Comparison of ENCODE assay signal across 8 cellular contexts in the genomic region with DNA sequence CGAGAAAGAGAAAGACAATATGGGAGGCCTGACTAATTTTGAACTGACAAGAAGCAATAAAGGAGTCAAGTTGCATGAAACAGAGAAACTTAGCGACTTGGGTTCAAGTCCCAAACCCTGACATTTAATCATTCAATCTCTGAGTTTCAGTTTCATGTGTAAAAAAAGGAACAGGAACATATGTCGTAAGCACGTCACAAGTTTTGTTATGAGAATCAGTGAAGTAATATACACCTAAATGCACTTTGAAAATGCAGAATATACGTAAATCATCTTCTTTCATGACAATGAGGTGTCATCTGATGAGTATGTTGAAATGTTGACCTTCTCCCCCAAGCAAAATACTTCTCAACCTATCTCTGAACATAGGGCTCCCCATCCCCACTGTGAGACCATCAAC. TPM values are rescaled to one million over a fixed set of nuclear protein-coding genes. Genes with fewer than 3 reads are reported as not detected.
DNase-seq lines count a peak whose midpoint lies in the region; ATAC-seq, FAIRE-seq and TF ChIP-seq lines count a peak whose summit lies in the region.

No MANE protein-coding gene starts in this region.

- H3K27me3 Mint-ChIP-seq in activated T-cell treated with anti-CD3 and anti-CD28 coated beads, Interleukin-2, amount 50 U/mL, for 72 hours (ENCODE audit: low read depth), result no peaks in the 10 kb centered on the region

- peaks cover 9 to 20% of the 10 kb centered on the region in 2 donors for H3K36me3 Mint-ChIP-seq in activated T-cell treated with anti-CD3 and anti-CD28 coated beads, Interleukin-2, amount 50 U/mL, for 72 hours (ENCODE audit: insufficient read depth in 2 of 2)

- peaks cover 14% of the 10 kb centered on the region; the same call in 1 of the 2 replicates for H3K79me2 ChIP-seq in KMS-11 (ENCODE audit: insufficient read depth, low read depth)

- H2AFZ ChIP-seq in KMS-11 (ENCODE audit: low read depth), result no peak overlapping the region

- peak overlapping the region; percentile 97 for H3K27ac Mint-ChIP-seq in activated T-cell treated with anti-CD3 and anti-CD28 coated beads, Interleukin-2, amount 50 U/mL, for 72 hours

- H3K4me2 ChIP-seq in KMS-11, result peak overlapping the region; percentile 66

- H3K4me3 Mint-ChIP-seq in activated T-cell treated with anti-CD3 and anti-CD28 coated beads, Interleukin-2, amount 50 U/mL, for 72 hours, result peak overlapping the region; percentile 46 to 76

- H3K27ac ChIP-seq in KMS-11, result peak overlapping the region; percentile 69

- no peak for FAIRE-seq in HTR-8/SVneo (lab: Jason Lieb, UNC)

- H3K36me3 ChIP-seq in KMS-11 (ENCODE audit: insufficient read depth), result no peaks in the 10 kb centered on the region

- H3K4me1 ChIP-seq in KMS-11 (ENCODE audit: low read depth, poor library complexity, severe bottlenecking), result peaks cover 44% of the 10 kb centered on the region

- no peaks in the 10 kb centered on the region for H3K9me3 Mint-ChIP-seq in activated T-cell treated with anti-CD3 and anti-CD28 coated beads, Interleukin-2, amount 50 U/mL, for 72 hours

- no peaks in the 10 kb centered on the region for H4K20me1 ChIP-seq in KMS-11 (ENCODE audit: insufficient read depth)

- peak in 1 of 2 donors; percentile 9 for DNase-seq in activated T-cell treated with anti-CD3 and anti-CD28 coated beads, Interleukin-2, amount 50 U/mL, for 72 hours
- DNase-seq in activated T-cell treated with anti-CD3 and anti-CD28 coated beads for 4 hours (no peak), HTR-8/SVneo (ENCODE audit: insufficient read length, low spot score) (no peak), GOT3 (lab: John Stamatoyannopoulos, UW) (no peak), SHP77 treated with DMSO at 0.1 percent for 48 hours (lab: John Stamatoyannopoulos, UW) (no peak)
- no peak for DNase-seq in stimulated activated naive CD8-positive, alpha-beta T cell treated with anti-CD3 and anti-CD28 coated beads, Interleukin-15, Interleukin-2, amounts not matched to agents 100 U/mL and 50 U/mL, for 24 hours

- no peak for TF ChIP-seq CTCF in KMS-11 (conservative IDR thresholded peaks at IDR 0.05; ENCODE audit: low read depth, low read length)

- H3K27me3 ChIP-seq in KMS-11 (ENCODE audit: insufficient read depth, low read depth), result no peaks in the 10 kb centered on the region

- H3K4me1 Mint-ChIP-seq in activated T-cell treated with anti-CD3 and anti-CD28 coated beads, Interleukin-2, amount 50 U/mL, for 72 hours (ENCODE audit: low read depth), result peaks cover 37% of the 10 kb centered on the region

- H3K4me3 ChIP-seq in KMS-11 (IDR thresholded peaks at IDR 0.05; ENCODE audit: insufficient read depth, low read depth, low read length), result no peak overlapping the region

- no peak overlapping the region for H3K9ac ChIP-seq in KMS-11

- peak; percentile 88 to 92 for ATAC-seq in activated T-cell treated with anti-CD3 and anti-CD28 coated beads, Interleukin-2, amount 50 U/mL, for 72 hours (replicated peaks in 1 of 2)
- ATAC-seq in HG02623 (IDR thresholded peaks at IDR 0.05; ENCODE audit: unreplicated experiment), result peak; percentile 86
- peak; percentile 89 for ATAC-seq in stimulated activated naive CD8-positive, alpha-beta T cell treated with anti-CD3 and anti-CD28 coated beads, Interleukin-15, Interleukin-2, amounts not matched to agents 100 U/mL and 50 U/mL, for 24 hours

RNA-seq across cellular contexts. Expression of gene ACOT9, which starts 10.4 kb away (rescaled TPM):
- 10 to 100 TPM; 85.4 to 92.3 TPM for total RNA-seq in activated T-cell treated with anti-CD3 and anti-CD28 coated beads, Interleukin-2, amount 50 U/mL, for 72 hours

RNA-seq across cellular contexts. Expression of gene SAT1, which starts 50.3 kb away (rescaled TPM):
- 100 to 1,000 TPM; 229 to 424 TPM for total RNA-seq in activated T-cell treated with anti-CD3 and anti-CD28 coated beads, Interleukin-2, amount 50 U/mL, for 72 hours
